In the genomic region with DNA sequence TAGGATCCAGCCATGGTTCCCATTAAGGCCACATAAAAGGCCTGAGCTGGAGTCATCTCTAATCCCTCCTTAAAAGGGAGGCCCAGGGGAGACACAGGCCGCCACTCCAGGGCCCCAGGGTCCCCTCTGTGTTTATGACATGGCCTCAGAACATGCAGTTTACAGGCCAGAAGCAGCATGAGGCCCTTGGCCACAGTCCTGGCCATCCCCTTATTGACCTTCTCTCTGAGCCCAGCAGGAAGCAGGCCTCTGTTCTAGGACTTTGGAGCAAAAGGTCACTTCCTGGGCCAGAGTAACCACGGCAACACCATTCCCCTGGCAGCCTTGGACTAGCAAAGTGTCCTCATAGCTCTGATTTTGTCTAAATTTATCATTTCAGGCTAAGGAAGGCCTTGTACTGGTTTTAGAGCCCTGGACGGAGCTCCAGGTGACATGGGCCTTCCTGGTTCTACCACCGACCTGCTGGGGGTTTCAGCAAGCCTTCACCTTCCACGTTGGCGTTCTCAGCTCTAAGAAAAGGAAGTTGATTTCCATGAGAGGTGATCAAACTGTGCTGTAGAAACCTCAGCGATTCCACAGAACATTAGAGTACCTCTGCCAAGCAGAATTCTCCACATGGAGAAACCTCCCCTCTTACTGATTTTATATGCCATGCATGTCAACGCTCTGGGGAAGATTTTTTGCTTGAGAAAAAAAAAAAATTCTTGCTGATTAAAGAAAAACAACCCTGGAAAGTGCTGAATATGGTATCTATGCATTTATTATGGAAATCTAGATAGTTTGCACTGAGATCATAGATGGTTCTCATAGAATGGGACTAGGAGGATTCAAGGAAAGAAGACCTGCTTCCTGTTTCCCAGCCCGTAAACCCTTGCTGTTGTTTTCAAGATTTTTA, we compare ENCODE assay signal across 9 cellular contexts. TPM values are rescaled to one million over a fixed set of nuclear protein-coding genes. Genes with fewer than 3 reads are reported as not detected.
DNase-seq lines count a peak whose midpoint lies in the region; ATAC-seq and TF ChIP-seq lines count a peak whose summit lies in the region.
"Had no signal": no experiment of that assay in that cellular context is flagged by ENCODE, and none has a peak within 500 bp of the region (broad histone marks: within the 10 kb centered on the region; RNA-seq: fewer than 3 reads in every experiment).

No MANE protein-coding gene starts in this region.

- TF ChIP-seq CTCF in ascending aorta (IDR thresholded peaks at IDR 0.05): no peak
- TF ChIP-seq CTCF in hepatocyte (IDR thresholded peaks at IDR 0.05; ENCODE audit: poor library complexity): no peak

- H3K4me1 ChIP-seq in ascending aorta (peaks cover 20 to 39% of the 10 kb centered on the region in 2 donors), hepatocyte (ENCODE audit: insufficient read depth) (peaks cover 68% of the 10 kb centered on the region), HAP-1 (peaks cover 22% of the 10 kb centered on the region)

- peak; percentile 77 for DNase-seq in HCEC 1CT
- peak; percentile 55 to 91 for DNase-seq in ascending aorta (ENCODE audit: low spot score in 2 of 2)
- peak; percentile 64 for DNase-seq in hepatocyte (ENCODE audit: low spot score)
- DNase-seq in sciatic nerve (ENCODE audit: low spot score): peak; percentile 82
- no peak for DNase-seq in HAP-1 (ENCODE audit: low spot score in 2 of 2)
- no peak for DNase-seq in T-helper 2 cell
- no peak for DNase-seq in activated CD4-positive, alpha-beta T cell treated with anti-CD3 and anti-CD28 coated beads, Interleukin-2, amount 50 U/mL, for 1 hour
- DNase-seq: erythroblast had no signal

- WGBS in hepatocyte (ENCODE audit: low lambda C conversion rate, missing lambda C conversion rate): 68% methylated on average over 9 of the region's 9 CpGs

- H3K9me3 ChIP-seq in ascending aorta (no peaks in the 10 kb centered on the region), hepatocyte (ENCODE audit: low read depth) (no peaks in the 10 kb centered on the region), HAP-1 (no peaks in the 10 kb centered on the region)

- no peak overlapping the region for H2AFZ ChIP-seq in hepatocyte

- H3K9me2 ChIP-seq in hepatocyte (replicated peaks; ENCODE audit: insufficient read depth): no peaks in the 10 kb centered on the region

- H4K20me1 ChIP-seq in hepatocyte (ENCODE audit: insufficient read depth, poor library complexity, severe bottlenecking): no peaks in the 10 kb centered on the region

- H3K27me3 ChIP-seq in ascending aorta (no peaks in the 10 kb centered on the region), hepatocyte (no peaks in the 10 kb centered on the region), HAP-1 (ENCODE audit: low read depth) (no peaks in the 10 kb centered on the region)

- H3K27ac ChIP-seq in ascending aorta (peak overlapping the region; percentile 73 to 87), hepatocyte (peak overlapping the region; percentile 88)

- H3K4me2 ChIP-seq in hepatocyte: no peak overlapping the region

- H3K79me2 ChIP-seq in hepatocyte: no peaks in the 10 kb centered on the region

- ATAC-seq in sciatic nerve (peak; percentile 94), HG02981 (IDR thresholded peaks at IDR 0.05; ENCODE audit: unreplicated experiment) (no peak)

- H3K4me3 ChIP-seq in ascending aorta (no peak overlapping the region), hepatocyte (no peak overlapping the region), HAP-1 (no peak overlapping the region)

- no peaks in the 10 kb centered on the region for H3K36me3 ChIP-seq in ascending aorta
- no peaks in the 10 kb centered on the region for H3K36me3 ChIP-seq in hepatocyte (replicated peaks; ENCODE audit: insufficient read depth, low read depth)
- no peaks in the 10 kb centered on the region for H3K36me3 ChIP-seq in HAP-1 (replicated peaks)

- intact Hi-C loops in ascending aorta (cut with DNase I) (loop anchor here (2.0 kb wide), 2 partner anchors 14 to 18 kb away; no protein-coding TSS in a partner anchor), sciatic nerve (cut with DNase I) (no loop called here)

- in situ Hi-C loops in HAP-1 (cut with MboI; ENCODE audit: low sequenced_read_pairs): no loop called here

RNA-seq across cellular contexts. Expression of a gene that starts 53.7 kb away (rescaled TPM):
- total RNA-seq in ascending aorta (40.0 TPM), hepatocyte (25.8 and 26.8 TPM in 2 replicates), sciatic nerve (23.2 TPM)
- 26.3 and 29.6 TPM in 2 replicates for polyA plus RNA-seq in hepatocyte

Comparison
In these comparisons a context has a peak if more than half of its experiments do, and no peak if none do; other contexts are left out.
1. DNase-seq: peak in HCEC 1CT (single experiment), ascending aorta (2 of 2), hepatocyte (single experiment) and sciatic nerve (single experiment); none in HAP-1 (0 of 2), T-helper 2 cell (0 of 5) and activated CD4-positive, alpha-beta T cell treated with anti-CD3 and anti-CD28 coated beads, Interleukin-2, amount 50 U/mL, for 1 hour (single experiment).